In the genomic region with DNA sequence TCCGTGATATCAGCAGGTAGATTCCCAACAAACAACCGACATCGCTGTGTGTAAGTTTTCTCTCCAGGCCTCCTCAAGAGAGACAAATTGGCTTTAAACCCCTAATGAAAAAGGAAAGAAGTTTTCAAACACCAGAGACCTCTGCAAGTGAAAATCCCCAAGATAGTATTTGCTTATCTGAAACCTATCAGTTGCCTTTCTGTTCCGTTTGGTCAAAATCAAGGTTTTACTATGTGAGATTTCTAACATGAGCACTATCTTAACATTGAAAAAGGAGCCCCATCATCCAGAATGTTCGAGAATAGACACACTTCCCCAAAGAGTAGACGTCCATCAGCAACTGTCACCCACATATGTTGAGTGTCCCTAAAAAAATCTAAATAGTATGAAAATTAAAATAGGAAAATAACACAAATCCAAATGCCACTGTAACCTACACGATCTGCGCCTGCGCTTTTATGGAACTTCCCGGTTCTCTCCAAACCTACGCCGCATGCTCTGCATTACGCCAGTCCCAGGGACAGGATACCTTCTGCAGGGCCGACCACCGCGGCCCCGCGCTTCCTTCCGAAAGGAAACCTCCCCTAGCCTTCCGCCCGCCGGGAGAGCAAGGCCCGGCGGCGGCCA, we compare ENCODE assay signal across 8 cellular contexts. TPM values are rescaled to one million over a fixed set of nuclear protein-coding genes. Genes with fewer than 3 reads are reported as not detected.
A peak's percentile ranks its signal among the peaks of the same experiment; 100 is the strongest.
DNase-seq lines count a peak whose midpoint lies in the region; ATAC-seq and TF ChIP-seq lines count a peak whose summit lies in the region.

No MANE protein-coding gene starts in this region.

- peaks cover 65% of the 10 kb centered on the region for H3K36me3 Mint-ChIP-seq in MCF 10A (ENCODE audit: insufficient read depth, unreplicated experiment)

- peak overlapping the region in 9 of 10 donors; percentile 97 to 100 (median 99) for H3K27ac ChIP-seq in heart right ventricle
- peak overlapping the region; percentile 47 for H3K27ac ChIP-seq in mesodermal cell (ENCODE audit: low read depth, low read length, severe bottlenecking)
- no peak overlapping the region for H3K27ac ChIP-seq in aorta (ENCODE audit: low read depth in 1 of 2, low read length in 2 of 2)

- no peaks in the 10 kb centered on the region for H3K9me3 Mint-ChIP-seq in MCF 10A (ENCODE audit: unreplicated experiment)

- no peaks in the 10 kb centered on the region for H3K9me3 ChIP-seq in heart right ventricle
- no peaks in the 10 kb centered on the region for H3K9me3 ChIP-seq in mesodermal cell (ENCODE audit: control insufficient read depth, low read length)
- H3K9me3 ChIP-seq in aorta (ENCODE audit: control insufficient read depth, low read length), result no peaks in the 10 kb centered on the region

- H3K36me3 ChIP-seq in heart right ventricle (peaks cover 0 to 55% (median 45%) of the 10 kb centered on the region in 9 donors), mesodermal cell (ENCODE audit: control insufficient read depth, insufficient read depth, low read length) (peaks cover 53% of the 10 kb centered on the region), aorta (ENCODE audit: control insufficient read depth in 1 of 2, insufficient read depth in 2 of 2, low read length in 1 of 2) (peaks cover 6% of the 10 kb centered on the region in 2 donors)

- peak overlapping the region; percentile 85 for H3K4me3 Mint-ChIP-seq in MCF 10A (ENCODE audit: unreplicated experiment)

- BruUV-seq in MCF 10A (replicated peaks; lab: Mats Ljungman, UMichigan), result TSS peak; percentile 44

- no peak for TF ChIP-seq CTCF in heart right ventricle (IDR thresholded peaks at IDR 0.05)
- TF ChIP-seq CTCF in MCF 10A (IDR thresholded peaks at IDR 0.05; ENCODE audit: unreplicated experiment), result no peak

- H3K4me1 ChIP-seq in heart right ventricle (peaks cover 12 to 55% (median 52%) of the 10 kb centered on the region in 9 donors), mesodermal cell (ENCODE audit: control insufficient read depth, insufficient read depth, low read length, poor library complexity, severe bottlenecking) (peaks cover 17% of the 10 kb centered on the region), aorta (ENCODE audit: control insufficient read depth in 1 of 2, insufficient read depth in 2 of 2, low read length in 2 of 2) (peaks cover 0 to 3% of the 10 kb centered on the region in 2 donors)

- H3K4me1 Mint-ChIP-seq in MCF 10A (ENCODE audit: insufficient read depth, unreplicated experiment), result peaks cover 39% of the 10 kb centered on the region

- H3K4me3 ChIP-seq in heart right ventricle (peak overlapping the region; percentile 82 to 100 (median 98)), mesodermal cell (ENCODE audit: extremely low read depth, insufficient read depth, low read length, poor library complexity, severe bottlenecking) (peak overlapping the region; percentile 99), aorta (ENCODE audit: low read length in 2 of 2) (peak overlapping the region; percentile 87 to 93)

- CTCF ChIA-PET in MCF 10A (lab: Yijun Ruan, JAX), result interaction anchor here (0.6 to 0.7 kb wide), 4 partner anchors 32 to 537 kb away, joined by 3 read pairs; no protein-coding TSS in a partner anchor

- ATAC-seq in heart right ventricle, result no peak
- ATAC-seq in Right ventricle myocardium superior (ENCODE audit: poor library complexity), result no peak
- ATAC-seq in aorta (ENCODE audit: low FRiP score), result no peak
- no peak for ATAC-seq in GM19328 (IDR thresholded peaks at IDR 0.05; ENCODE audit: unreplicated experiment)

- POLR2A ChIA-PET in MCF 10A (lab: Yijun Ruan, JAX), result interaction anchor here (0.6 to 2.0 kb wide), 8 partner anchors 11 to 526 kb away, joined by 3 to 8 read pairs (median 6); partner anchors contain the start of gene ZMYM1

- peak overlapping the region; percentile 96 for H3K27ac Mint-ChIP-seq in MCF 10A (ENCODE audit: low read depth, unreplicated experiment)

- no peaks in the 10 kb centered on the region for H3K27me3 Mint-ChIP-seq in MCF 10A (ENCODE audit: insufficient read depth, unreplicated experiment)

- 0% methylated on average over 25 of the region's 25 CpGs for WGBS in heart right ventricle, 2 donors
- 0% methylated on average over 22 of the region's 25 CpGs for WGBS in mesodermal cell (ENCODE audit: insufficient coverage in 2 of 2), 2 experiments
- WGBS in aorta, 2 donors, result 0% methylated on average over 25 of the region's 25 CpGs

- DNase-seq in heart right ventricle (no peak), Right ventricle myocardium superior (no peak), MCF 10A (ENCODE audit: unreplicated experiment) (no peak), aorta (no peak), NCI-H2196 treated with DMSO at 0.1 percent for 48 hours (lab: John Stamatoyannopoulos, UW; ENCODE audit: unreplicated experiment) (no peak), NCI-H2227 treated with DMSO at 0.1 percent for 48 hours (lab: John Stamatoyannopoulos, UW) (no peak)

- intact Hi-C loops in heart right ventricle (cut with DNase I) (loop anchor here in 5 of 10 donors (5.0 to 10.0 kb wide), 4 partner anchors 73 to 371 kb away; partner anchors contain the start of genes KIAA0319L (in 2 of the 5), NCDN (in 2 of the 5) and ZMYM4 (in 2 of the 5)), Right ventricle myocardium superior (cut with DNase I) (no loop called here), MCF 10A (cut with micrococcal nuclease) (loop anchor here (5.0 to 10.0 kb wide), 4 partner anchors 159 to 339 kb away; partner anchors contain the start of gene ZMYM6), aorta (cut with DNase I) (loop anchor here (10.0 kb wide), 3 partner anchors 343 to 373 kb away; partner anchors contain the start of genes KIAA0319L (in 1 of the 2) and NCDN (in 1 of the 2))

- H3K27me3 ChIP-seq in heart right ventricle (no peaks in the 10 kb centered on the region), aorta (ENCODE audit: control insufficient read depth in 1 of 2, insufficient read depth in 2 of 2, low read length in 1 of 2) (no peaks in the 10 kb centered on the region)

RNA-seq across cellular contexts. Expression of gene SFPQ, which starts 1.4 kb away (rescaled TPM):
- total RNA-seq in heart right ventricle (100 to 1,000 TPM in 3 of 10 donors, 10 to 100 TPM in 7; 80.0 to 112 (median 95.2) TPM), Right ventricle myocardium superior (78.1 TPM), MCF 10A (2022) (275 and 314 TPM in 2 replicates), aorta (100 to 1,000 TPM; 206 to 231 TPM)
- polyA plus RNA-seq in heart right ventricle (100 to 1,000 TPM in 1 of 2 donors, 10 to 100 TPM in 1; 82.2 to 224 TPM), aorta (100 to 1,000 TPM in 1 of 2 donors, 10 to 100 TPM in 1; 34.7 to 161 TPM)
- polyA plus RNA-seq in mesodermal cell (2013, experiment 1 of 2), result 108 TPM
- 158 TPM for polyA plus RNA-seq in mesodermal cell (2013, experiment 2 of 2)

Comparison
In these comparisons a context has a peak if more than half of its experiments do, and no peak if none do; other contexts are left out.
1. H3K27ac ChIP-seq: peak in heart right ventricle (9 of 10) and mesodermal cell (single experiment); none in aorta (0 of 2).
2. Peak in every context shown above with its lines, with median percentiles within 50 percentile points of each other: H3K4me3 ChIP-seq.